Comparison of ENCODE assay signal across 9 cellular contexts in genomic region chr2:48107326-48107925, GRCh38.
A peak's percentile ranks its signal among the peaks of the same experiment; 100 is the strongest.
DNase-seq lines count a peak whose midpoint lies in the region; ATAC-seq and TF ChIP-seq lines count a peak whose summit lies in the region.
"Had no signal": no experiment of that assay in that cellular context is flagged by ENCODE, and none has a peak within 500 bp of the region (broad histone marks: within the 10 kb centered on the region; RNA-seq: fewer than 3 reads in every experiment).

No MANE protein-coding gene starts in this region.

- H4K5ac ChIP-seq in mesendoderm (ENCODE audit: low read length): peak overlapping the region; percentile 2

- in situ Hi-C loops in brain microvascular endothelial cell (cut with HindIII; ENCODE audit: low pct_ligation_motif_present, low sequenced_read_pairs): no loop called here

- TF ChIP-seq POLR2A in GM18505 (IDR thresholded peaks at IDR 0.05; ENCODE audit: borderline replicate concordance, extremely low read depth, insufficient read depth, insufficient read length): no peak

- intact Hi-C loops in CD14-positive monocyte (cut with micrococcal nuclease): loop anchor here (2.0 to 5.0 kb wide), 3 partner anchors 200 to 251 kb away; partner anchors contain the start of gene FBXO11 (in 1 of the 2)
- intact Hi-C loops in mucosa of descending colon (cut with DNase I, micrococcal nuclease): loop anchor here (5.0 to 10.0 kb wide), 3 partner anchors 200 to 253 kb away; partner anchors contain the start of gene FBXO11 (in 1 of the 2)
- intact Hi-C loops in CD4-positive, alpha-beta memory T cell (cut with micrococcal nuclease): loop anchor here (5.0 kb wide), 1 partner anchor 585 kb away; no protein-coding TSS in a partner anchor

- H3K27me3 ChIP-seq in brain microvascular endothelial cell (replicated peaks) (no peaks in the 10 kb centered on the region), mesendoderm (ENCODE audit: insufficient read depth, low read length, poor library complexity) (no peaks in the 10 kb centered on the region)
- H3K27me3 ChIP-seq in CD4-positive, alpha-beta memory T cell (ENCODE audit: insufficient read depth, low read length): no peaks in the 10 kb centered on the region

- H3K36me3 ChIP-seq in brain microvascular endothelial cell (replicated peaks) (no peaks in the 10 kb centered on the region), mesendoderm (ENCODE audit: control insufficient read depth, insufficient read depth, low read length) (no peaks in the 10 kb centered on the region), mucosa of descending colon (ENCODE audit: low read depth) (no peaks in the 10 kb centered on the region)
- no peaks in the 10 kb centered on the region for H3K36me3 ChIP-seq in CD4-positive, alpha-beta memory T cell (ENCODE audit: insufficient read depth, low read length)

- H3K27me3 Mint-ChIP-seq in CD14-positive monocyte (ENCODE audit: low read depth in 3 of 3): no peaks in the 10 kb centered on the region
- peaks cover 0 to 2% of the 10 kb centered on the region in 2 donors for H3K27me3 Mint-ChIP-seq in CD4-positive, alpha-beta memory T cell

- H3K27ac ChIP-seq in brain microvascular endothelial cell (peak overlapping the region; percentile 70), mesendoderm (ENCODE audit: low read depth, low read length) (no peak overlapping the region)
- H3K27ac ChIP-seq in CD4-positive, alpha-beta memory T cell (ENCODE audit: low read depth, low read length): no peak overlapping the region
- H3K27ac ChIP-seq: HL-60 had no signal

- peak overlapping the region; percentile 22 for H3K56ac ChIP-seq in mesendoderm (ENCODE audit: low read length)

- no peaks in the 10 kb centered on the region for H3K79me2 ChIP-seq in mesendoderm (ENCODE audit: control insufficient read depth, insufficient read depth, low read length)

- H2BK5ac ChIP-seq in mesendoderm (ENCODE audit: low read length): no peak overlapping the region

- no peak overlapping the region for H3K4me3 ChIP-seq in brain microvascular endothelial cell (ENCODE audit: low read depth, low read length)
- H3K4me3 ChIP-seq in mesendoderm (ENCODE audit: low read length): no peak overlapping the region
- no peak overlapping the region for H3K4me3 ChIP-seq in mucosa of descending colon
- H3K4me3 ChIP-seq in CD4-positive, alpha-beta memory T cell (ENCODE audit: low read length in 2 of 2): no peak overlapping the region

- peak overlapping the region in 6 of 7 donors; percentile 0 to 78 (median 39) for H3K27ac Mint-ChIP-seq in CD14-positive monocyte
- peak overlapping the region in 1 of 7 donors; percentile 71 for H3K27ac Mint-ChIP-seq in CD4-positive, alpha-beta memory T cell
- H3K27ac Mint-ChIP-seq in stimulated activated effector memory CD8-positive, alpha-beta T cell treated with anti-CD3 and anti-CD28 coated beads, Interleukin-12 subunit alpha, Interleukin-12 subunit beta, amount 100 ng/mL, for 72 hours: no peak overlapping the region

- peaks cover 0 to 3% (median 2%) of the 10 kb centered on the region in 7 donors for H3K9me3 Mint-ChIP-seq in CD14-positive monocyte
- no peaks in the 10 kb centered on the region for H3K9me3 Mint-ChIP-seq in CD4-positive, alpha-beta memory T cell
- H3K9me3 Mint-ChIP-seq in stimulated activated effector memory CD8-positive, alpha-beta T cell treated with anti-CD3 and anti-CD28 coated beads, Interleukin-12 subunit alpha, Interleukin-12 subunit beta, amount 100 ng/mL, for 72 hours: no peaks in the 10 kb centered on the region

- H3K18ac ChIP-seq in mesendoderm (ENCODE audit: low read length): no peak overlapping the region

- TF ChIP-seq CTCF in CD14-positive monocyte (IDR thresholded peaks at IDR 0.05): no peak
- peak; percentile 27 for TF ChIP-seq CTCF in brain microvascular endothelial cell (IDR thresholded peaks at IDR 0.05; ENCODE audit: low read depth, low read length, missing control alignments)
- TF ChIP-seq CTCF in mucosa of descending colon (IDR thresholded peaks at IDR 0.05): no peak

- H3K4me1 Mint-ChIP-seq in CD14-positive monocyte: peaks cover 47% of the 10 kb centered on the region
- H3K4me1 Mint-ChIP-seq in CD4-positive, alpha-beta memory T cell: peaks cover 9 to 25% (median 17%) of the 10 kb centered on the region in 4 donors
- peaks cover 26% of the 10 kb centered on the region for H3K4me1 Mint-ChIP-seq in stimulated activated effector memory CD8-positive, alpha-beta T cell treated with anti-CD3 and anti-CD28 coated beads, Interleukin-12 subunit alpha, Interleukin-12 subunit beta, amount 100 ng/mL, for 72 hours

- H3K9ac ChIP-seq in mesendoderm (ENCODE audit: low read length): peak overlapping the region; percentile 34

- H3K4ac ChIP-seq in mesendoderm (ENCODE audit: low read depth, low read length): no peak overlapping the region

- WGBS in mesendoderm (ENCODE audit: extremely low coverage, insufficient coverage, low lambda C conversion rate): no CpG with 5 or more reads among the region's 9 CpGs

- CTCF ChIA-PET in CD4-positive, alpha-beta memory T cell (lab: Charles Lee; ENCODE audit: partially characterized antibody): interaction anchor here (0.6 to 6.3 kb wide), 15 partner anchors 18 to 406 kb away, joined by 3 to 56 read pairs (median 4); no protein-coding TSS in a partner anchor

- H4K8ac ChIP-seq in mesendoderm (ENCODE audit: low read depth, low read length): no peak overlapping the region

- no peak overlapping the region for H3K4me2 ChIP-seq in mesendoderm (ENCODE audit: low read length)

- H2BK120ac ChIP-seq in mesendoderm (ENCODE audit: low read depth, low read length): no peak overlapping the region

- no peaks in the 10 kb centered on the region for H3K9me3 ChIP-seq in mucosa of descending colon
- H3K9me3 ChIP-seq in CD4-positive, alpha-beta memory T cell (ENCODE audit: control insufficient read depth in 1 of 2, low read length in 2 of 2): no peaks in the 10 kb centered on the region

- H3K79me1 ChIP-seq in mesendoderm (ENCODE audit: low read length): no peaks in the 10 kb centered on the region

- no peaks in the 10 kb centered on the region for H3K36me3 Mint-ChIP-seq in CD14-positive monocyte
- H3K36me3 Mint-ChIP-seq in CD4-positive, alpha-beta memory T cell: no peaks in the 10 kb centered on the region
- H3K36me3 Mint-ChIP-seq in stimulated activated effector memory CD8-positive, alpha-beta T cell treated with anti-CD3 and anti-CD28 coated beads, Interleukin-12 subunit alpha, Interleukin-12 subunit beta, amount 100 ng/mL, for 72 hours: peaks cover 5% of the 10 kb centered on the region

- no peak overlapping the region for H3K4me3 Mint-ChIP-seq in CD14-positive monocyte
- no peak overlapping the region for H3K4me3 Mint-ChIP-seq in CD4-positive, alpha-beta memory T cell
- H3K4me3 Mint-ChIP-seq in stimulated activated effector memory CD8-positive, alpha-beta T cell treated with anti-CD3 and anti-CD28 coated beads, Interleukin-12 subunit alpha, Interleukin-12 subunit beta, amount 100 ng/mL, for 72 hours: no peak overlapping the region

- no peak overlapping the region for H3K23ac ChIP-seq in mesendoderm (ENCODE audit: low read length)

- no peak for DNase-seq in CD14-positive monocyte (ENCODE audit: low spot score)
- peak; percentile 61 for DNase-seq in LHCN-M2 (ENCODE audit: low read depth)
- DNase-seq in brain microvascular endothelial cell: peak; percentile 70
- DNase-seq in mesendoderm: peak; percentile 61
- no peak for DNase-seq in mucosa of descending colon
- no peak for DNase-seq in CD4-positive, alpha-beta memory T cell
- DNase-seq in stimulated activated effector memory CD8-positive, alpha-beta T cell treated with anti-CD3 and anti-CD28 coated beads, Interleukin-12 subunit alpha, Interleukin-12 subunit beta, amount 100 ng/mL, for 72 hours (ENCODE audit: low spot score in 2 of 2): no peak

- no peak overlapping the region for H2AK5ac ChIP-seq in mesendoderm (ENCODE audit: low read length)

- H3K4me1 ChIP-seq in mesendoderm (ENCODE audit: control insufficient read depth, low read depth, low read length) (peaks cover 8% of the 10 kb centered on the region), mucosa of descending colon (ENCODE audit: low read depth) (peaks cover 7% of the 10 kb centered on the region)
- H3K4me1 ChIP-seq in CD4-positive, alpha-beta memory T cell (ENCODE audit: insufficient read depth, low read length): peaks cover 20% of the 10 kb centered on the region

- ATAC-seq in mucosa of descending colon: no peak
- no peak for ATAC-seq in stimulated activated effector memory CD8-positive, alpha-beta T cell treated with anti-CD3 and anti-CD28 coated beads, Interleukin-12 subunit alpha, Interleukin-12 subunit beta, amount 100 ng/mL, for 72 hours
- no peak for ATAC-seq in GM18505 (IDR thresholded peaks at IDR 0.05; ENCODE audit: unreplicated experiment)

- no peak overlapping the region for H2BK15ac ChIP-seq in mesendoderm (replicated peaks; ENCODE audit: low read depth)

- POLR2A ChIA-PET in CD4-positive, alpha-beta memory T cell (lab: Charles Lee; ENCODE audit: partially characterized antibody): no interaction called here

Comparison
In these comparisons a context has a peak if more than half of its experiments do, and no peak if none do; other contexts are left out.
1. DNase-seq: peak in LHCN-M2 (single experiment), brain microvascular endothelial cell (single experiment) and mesendoderm (single experiment); none in CD14-positive monocyte (single experiment), mucosa of descending colon (0 of 3), CD4-positive, alpha-beta memory T cell (0 of 5) and stimulated activated effector memory CD8-positive, alpha-beta T cell treated with anti-CD3 and anti-CD28 coated beads, Interleukin-12 subunit alpha, Interleukin-12 subunit beta, amount 100 ng/mL, for 72 hours (0 of 2).